In the genomic region with DNA sequence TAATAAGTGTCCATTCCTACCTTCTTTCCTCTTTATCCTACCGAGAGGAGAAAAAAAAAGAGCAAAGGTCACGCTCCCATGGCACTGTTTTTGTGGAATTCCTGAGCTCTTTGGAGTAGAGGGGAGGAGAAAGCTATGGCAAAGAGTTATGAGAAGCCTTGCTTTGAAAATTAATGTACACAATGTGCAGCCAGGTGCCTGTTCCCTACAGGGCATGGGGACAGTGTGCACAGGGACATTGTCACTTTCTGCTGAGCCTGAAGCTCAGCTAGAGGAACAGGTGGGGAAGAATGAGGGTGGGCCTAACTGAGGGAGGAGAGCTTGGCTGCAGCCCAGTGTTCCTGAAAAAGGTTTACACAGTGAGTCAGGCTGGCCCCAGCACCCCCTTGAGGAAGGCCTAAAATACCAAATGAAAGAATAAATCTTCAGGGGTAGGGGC, we compare ENCODE assay signal across 12 cellular contexts.
A peak's percentile ranks its signal among the peaks of the same experiment; 100 is the strongest.
DNase-seq lines count a peak whose midpoint lies in the region; ATAC-seq and TF ChIP-seq lines count a peak whose summit lies in the region.
"Had no signal": no experiment of that assay in that cellular context is flagged by ENCODE, and none has a peak within 500 bp of the region (broad histone marks: within the 10 kb centered on the region; RNA-seq: fewer than 3 reads in every experiment).

No MANE protein-coding gene starts in this region.

- no peak overlapping the region for H3K9ac ChIP-seq in MM.1S (ENCODE audit: low read length)

- no peak overlapping the region for H3K4me3 ChIP-seq in MM.1S (ENCODE audit: low read length)
- no peak overlapping the region for H3K4me3 ChIP-seq in RWPE2 (ENCODE audit: severe bottlenecking)
- no peak overlapping the region for H3K4me3 ChIP-seq in lower lobe of right lung
- H3K4me3 ChIP-seq: GM12878 had no signal

- H3K36me3 ChIP-seq in MM.1S (replicated peaks; ENCODE audit: insufficient read depth, low read length) (no peaks in the 10 kb centered on the region), RWPE2 (ENCODE audit: low read depth) (no peaks in the 10 kb centered on the region), lower lobe of right lung (peaks cover 4% of the 10 kb centered on the region)
- H3K36me3 ChIP-seq: neutrophil had no signal

- peaks cover 4% of the 10 kb centered on the region for H3F3A ChIP-seq in MM.1S (ENCODE audit: insufficient read depth, low read length)

- 0 out of 2 replicates have a peak overlapping the region, but pooled peaks have one; percentile 6 for H2AFZ ChIP-seq in MM.1S (ENCODE audit: low read length)

- DNase-seq in COR-L47 (lab: John Stamatoyannopoulos, UW) (peak; percentile 85), MM.1S (no peak), RWPE2 (ENCODE audit: low spot score) (no peak), lower lobe of right lung (peak; percentile 77), HPDE6-E6E7 (ENCODE audit: extremely low spot score) (no peak)
- no peak for DNase-seq in activated CD4-positive, alpha-beta T cell treated with anti-CD3 and anti-CD28 coated beads for 4 hours
- no peak for DNase-seq in stimulated activated CD4-positive, alpha-beta T cell treated with anti-CD3 and anti-CD28 coated beads, Interleukin-4, amount 100 ng/mL, for 24 hours
- DNase-seq in stimulated activated naive CD4-positive, alpha-beta T cell (lab: John Stamatoyannopoulos, UW): no peak
- DNase-seq: NCI-H446 treated with DMSO at 0.1 percent for 48 hours had no signal

- no peaks in the 10 kb centered on the region for H3K79me2 ChIP-seq in MM.1S (ENCODE audit: low read length)

- H3K4me2 ChIP-seq in MM.1S (ENCODE audit: low read depth, low read length): peak overlapping the region; percentile 6; the same call in 1 of the 2 replicates

- H4K20me1 ChIP-seq in MM.1S (ENCODE audit: insufficient read depth, low read length): no peaks in the 10 kb centered on the region

- no peaks in the 10 kb centered on the region for H3K9me2 ChIP-seq in MM.1S (replicated peaks; ENCODE audit: insufficient read depth, low read length)

- intact Hi-C loops in lower lobe of right lung (cut with DNase I): no loop called here

- H3K4me1 ChIP-seq in MM.1S (ENCODE audit: low read length): peaks cover 10% of the 10 kb centered on the region
- H3K4me1 ChIP-seq in RWPE2 (ENCODE audit: insufficient read depth, poor library complexity, severe bottlenecking): peaks cover 17% of the 10 kb centered on the region
- H3K4me1 ChIP-seq in lower lobe of right lung: peaks cover 49% of the 10 kb centered on the region

- H3K27ac ChIP-seq in MM.1S (ENCODE audit: low read length) (peak overlapping the region; percentile 50; the same call in 1 of the 2 replicates), RWPE2 (ENCODE audit: poor library complexity, severe bottlenecking) (no peak overlapping the region), lower lobe of right lung (peak overlapping the region; percentile 50)
- H3K27ac ChIP-seq: neutrophil had no signal

- no peaks in the 10 kb centered on the region for H3K9me3 ChIP-seq in MM.1S (replicated peaks; ENCODE audit: insufficient read depth, low read length)
- no peaks in the 10 kb centered on the region for H3K9me3 ChIP-seq in RWPE2 (ENCODE audit: severe bottlenecking)
- H3K9me3 ChIP-seq in lower lobe of right lung: no peaks in the 10 kb centered on the region
- H3K9me3 ChIP-seq: neutrophil had no signal

- ATAC-seq in RWPE2 (ENCODE audit: low read depth) (peak; percentile 44; the same call in 1 of the 3 replicates), lower lobe of right lung (peak; percentile 82 to 88)
- ATAC-seq: activated T-helper 17 cell treated with anti-CD3 and anti-CD28 coated beads, Interleukin-2, amount 50 U/mL, for 72 hours had no signal

- TF ChIP-seq CTCF in MM.1S (IDR thresholded peaks at IDR 0.05; ENCODE audit: low read length) (no peak), RWPE2 (IDR thresholded peaks at IDR 0.05; ENCODE audit: poor library complexity, severe bottlenecking) (no peak), lower lobe of right lung (IDR thresholded peaks at IDR 0.05) (no peak)

- H3K27me3 ChIP-seq in MM.1S (replicated peaks; ENCODE audit: insufficient read depth, low read length) (no peaks in the 10 kb centered on the region), RWPE2 (ENCODE audit: insufficient read depth, poor library complexity, severe bottlenecking) (no peaks in the 10 kb centered on the region), lower lobe of right lung (ENCODE audit: low read depth) (no peaks in the 10 kb centered on the region)
- H3K27me3 ChIP-seq: neutrophil had no signal

Comparison
In these comparisons a context has a peak if more than half of its experiments do, and no peak if none do; other contexts are left out.
1. DNase-seq: peak in COR-L47 (single experiment) and lower lobe of right lung (single experiment); none in MM.1S (single experiment), RWPE2 (single experiment), activated CD4-positive, alpha-beta T cell treated with anti-CD3 and anti-CD28 coated beads for 4 hours (0 of 2), HPDE6-E6E7 (single experiment), stimulated activated CD4-positive, alpha-beta T cell treated with anti-CD3 and anti-CD28 coated beads, Interleukin-4, amount 100 ng/mL, for 24 hours (single experiment) and stimulated activated naive CD4-positive, alpha-beta T cell (0 of 6).